Comparison of ENCODE assay signal across 2 cellular contexts in genomic region chr5:31682847-31683246, GRCh38.
TF ChIP-seq lines count a peak whose summit lies in the region.

No MANE protein-coding gene starts in this region.

TF ChIP-seq in SK-N-SH, 30 proteins besides CTCF, POLR2A, EP300 and RAD21 (continued from another document):
- TF ChIP-seq, protein P1, sequence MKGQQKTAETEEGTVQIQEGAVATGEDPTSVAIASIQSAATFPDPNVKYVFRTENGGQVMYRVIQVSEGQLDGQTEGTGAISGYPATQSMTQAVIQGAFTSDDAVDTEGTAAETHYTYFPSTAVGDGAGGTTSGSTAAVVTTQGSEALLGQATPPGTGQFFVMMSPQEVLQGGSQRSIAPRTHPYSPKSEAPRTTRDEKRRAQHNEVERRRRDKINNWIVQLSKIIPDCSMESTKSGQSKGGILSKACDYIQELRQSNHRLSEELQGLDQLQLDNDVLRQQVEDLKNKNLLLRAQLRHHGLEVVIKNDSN (IDR thresholded peaks at IDR 0.05; ENCODE audit: borderline replicate concordance, low read depth): no peak

TF ChIP-seq in SK-N-SH treated with all-trans-retinoic acid at 6 μM for 48 hours, 23 proteins besides CTCF, POLR2A, EP300 and RAD21 (continued from another document):
- TF ChIP-seq, protein P2, sequence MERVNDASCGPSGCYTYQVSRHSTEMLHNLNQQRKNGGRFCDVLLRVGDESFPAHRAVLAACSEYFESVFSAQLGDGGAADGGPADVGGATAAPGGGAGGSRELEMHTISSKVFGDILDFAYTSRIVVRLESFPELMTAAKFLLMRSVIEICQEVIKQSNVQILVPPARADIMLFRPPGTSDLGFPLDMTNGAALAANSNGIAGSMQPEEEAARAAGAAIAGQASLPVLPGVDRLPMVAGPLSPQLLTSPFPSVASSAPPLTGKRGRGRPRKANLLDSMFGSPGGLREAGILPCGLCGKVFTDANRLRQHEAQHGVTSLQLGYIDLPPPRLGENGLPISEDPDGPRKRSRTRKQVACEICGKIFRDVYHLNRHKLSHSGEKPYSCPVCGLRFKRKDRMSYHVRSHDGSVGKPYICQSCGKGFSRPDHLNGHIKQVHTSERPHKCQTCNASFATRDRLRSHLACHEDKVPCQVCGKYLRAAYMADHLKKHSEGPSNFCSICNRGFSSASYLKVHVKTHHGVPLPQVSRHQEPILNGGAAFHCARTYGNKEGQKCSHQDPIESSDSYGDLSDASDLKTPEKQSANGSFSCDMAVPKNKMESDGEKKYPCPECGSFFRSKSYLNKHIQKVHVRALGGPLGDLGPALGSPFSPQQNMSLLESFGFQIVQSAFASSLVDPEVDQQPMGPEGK (CRISPR knock-in tag; IDR thresholded peaks at IDR 0.05; ENCODE audit: borderline replicate concordance): no peak
- TF ChIP-seq ZC3H10 (CRISPR knock-in tag; IDR thresholded peaks at IDR 0.05) (no peak), TCF4 (CRISPR knock-in tag; IDR thresholded peaks at IDR 0.05; ENCODE audit: borderline replicate concordance) (no peak), BACH2 (CRISPR knock-in tag; IDR thresholded peaks at IDR 0.05; ENCODE audit: borderline replicate concordance) (no peak)
